Comparison of ENCODE assay signal across 1 cellular context in genomic region chrX:149631293-149632165, GRCh38.
TF ChIP-seq lines count a peak whose summit lies in the region.

TSS of gene TMEM185A (minus strand) at chrX:149631792. CDS start at chrX:149631580, 212 bp downstream.

TF ChIP-seq in HepG2, 621 proteins besides CTCF, POLR2A, EP300 and RAD21 (continued from another document and continues in another):
- TF ChIP-seq REST (IDR thresholded peaks at IDR 0.05; ENCODE audit: borderline replicate concordance in 1 of 2, low read depth in 1 of 2, low read length in 2 of 2) (no peak), KAT8 (CRISPR knock-in tag; IDR thresholded peaks at IDR 0.05) (no peak), JDP2 (CRISPR knock-in tag; IDR thresholded peaks at IDR 0.05; ENCODE audit: borderline replicate concordance) (no peak), EZH2 (conservative IDR thresholded peaks at IDR 0.05; ENCODE audit: low read depth, low read length) (no peak), LCORL (IDR thresholded peaks at IDR 0.05) (no peak), LCORL (CRISPR knock-in tag; IDR thresholded peaks at IDR 0.05) (no peak), MTF2 (CRISPR knock-in tag; IDR thresholded peaks at IDR 0.05; ENCODE audit: borderline replicate concordance) (no peak), ZNF629 (CRISPR knock-in tag; conservative IDR thresholded peaks at IDR 0.05) (no peak), ZBTB49 (CRISPR knock-in tag; IDR thresholded peaks at IDR 0.05; ENCODE audit: borderline replicate concordance) (no peak), ZNF530 (CRISPR knock-in tag; IDR thresholded peaks at IDR 0.05; ENCODE audit: low read depth) (no peak), ZNF619 (CRISPR knock-in tag; IDR thresholded peaks at IDR 0.05) (no peak), ZNF510 (CRISPR knock-in tag; IDR thresholded peaks at IDR 0.05; ENCODE audit: low read depth) (no peak), ZFY (CRISPR knock-in tag; IDR thresholded peaks at IDR 0.05) (peak; percentile 28; the same call in 1 of the 2 replicates), ZNF282 (IDR thresholded peaks at IDR 0.05; ENCODE audit: partially characterized antibody) (no peak), KDM2A (CRISPR knock-in tag; IDR thresholded peaks at IDR 0.05; ENCODE audit: borderline replicate concordance, low read depth) (peak; percentile 28; the same call in 1 of the 2 replicates), ZNF3 (CRISPR knock-in tag; IDR thresholded peaks at IDR 0.05) (no peak), ZNF138 (CRISPR knock-in tag; IDR thresholded peaks at IDR 0.05; ENCODE audit: low read depth) (no peak), ZNF317 (CRISPR knock-in tag; IDR thresholded peaks at IDR 0.05) (no peak), ZNF234 (CRISPR knock-in tag; conservative IDR thresholded peaks at IDR 0.05) (no peak), ZNF546 (CRISPR knock-in tag; conservative IDR thresholded peaks at IDR 0.05) (no peak), PITX1 (CRISPR knock-in tag; IDR thresholded peaks at IDR 0.05) (no peak), ZNF740 (CRISPR knock-in tag; IDR thresholded peaks at IDR 0.05) (no peak), ZNF687 (CRISPR knock-in tag; IDR thresholded peaks at IDR 0.05) (peak; percentile 74), ZNF605 (CRISPR knock-in tag; IDR thresholded peaks at IDR 0.05) (no peak), MEIS1 (CRISPR knock-in tag; IDR thresholded peaks at IDR 0.05; ENCODE audit: borderline replicate concordance) (no peak), GATAD1 (CRISPR knock-in tag; IDR thresholded peaks at IDR 0.05) (peak; percentile 58; the same call in 1 of the 2 replicates), BRD4 (CRISPR knock-in tag; IDR thresholded peaks at IDR 0.05) (no peak), ZNF296 (CRISPR knock-in tag; conservative IDR thresholded peaks at IDR 0.05) (no peak), CREBL2 (CRISPR knock-in tag; IDR thresholded peaks at IDR 0.05; ENCODE audit: borderline replicate concordance) (no peak), MIER2 (CRISPR knock-in tag; IDR thresholded peaks at IDR 0.05) (no peak), GABPB1 (CRISPR knock-in tag; IDR thresholded peaks at IDR 0.05) (peak; percentile 57; the same call in 1 of the 2 replicates), ZKSCAN5 (CRISPR knock-in tag; IDR thresholded peaks at IDR 0.05) (no peak), ZNF275 (CRISPR knock-in tag; IDR thresholded peaks at IDR 0.05; ENCODE audit: borderline replicate concordance) (no peak), PATZ1 (CRISPR knock-in tag; IDR thresholded peaks at IDR 0.05) (0 out of 2 replicates have a peak, but pooled peaks have one; percentile 30), MYC (CRISPR knock-in tag; IDR thresholded peaks at IDR 0.05; ENCODE audit: borderline replicate concordance) (0 out of 2 replicates have a peak, but pooled peaks have one; percentile 13), ZNF142 (CRISPR knock-in tag; IDR thresholded peaks at IDR 0.05) (0 out of 2 replicates have a peak, but pooled peaks have one; percentile 67), DRAP1 (CRISPR knock-in tag; IDR thresholded peaks at IDR 0.05) (no peak), ZNF773 (CRISPR knock-in tag; IDR thresholded peaks at IDR 0.05; ENCODE audit: borderline replicate concordance) (no peak), ESRRA (CRISPR knock-in tag; IDR thresholded peaks at IDR 0.05; ENCODE audit: low read depth) (no peak), HDAC2 (CRISPR knock-in tag; IDR thresholded peaks at IDR 0.05) (no peak), ZFX (CRISPR knock-in tag; IDR thresholded peaks at IDR 0.05; ENCODE audit: low read depth) (peak; percentile 39; the same call in 1 of the 2 replicates), KAT2B (IDR thresholded peaks at IDR 0.05; ENCODE audit: borderline replicate concordance, low read depth, low read length) (no peak), ZNF724P (CRISPR knock-in tag; IDR thresholded peaks at IDR 0.05; ENCODE audit: borderline replicate concordance) (no peak), HMGA1 (CRISPR knock-in tag; conservative IDR thresholded peaks at IDR 0.05) (no peak)
